Comparison of ENCODE assay signal across 10 cellular contexts in genomic region chr3:12964713-12965612, GRCh38.
A peak's percentile ranks its signal among the peaks of the same experiment; 100 is the strongest.
DNase-seq lines count a peak whose midpoint lies in the region; ATAC-seq and TF ChIP-seq lines count a peak whose summit lies in the region.
"Had no signal": no experiment of that assay in that cellular context is flagged by ENCODE, and none has a peak within 500 bp of the region (broad histone marks: within the 10 kb centered on the region; RNA-seq: fewer than 3 reads in every experiment).

No MANE protein-coding gene starts in this region.

- H3K9me3 Mint-ChIP-seq in naive thymus-derived CD8-positive, alpha-beta T cell, result no peaks in the 10 kb centered on the region

- H3K4me1 Mint-ChIP-seq in naive thymus-derived CD8-positive, alpha-beta T cell, result peaks cover 46 to 94% (median 89%) of the 10 kb centered on the region in 4 donors

- peak overlapping the region; percentile 83 for H3K27ac ChIP-seq in 22Rv1
- peak overlapping the region; percentile 56 for H3K27ac ChIP-seq in cingulate gyrus (ENCODE audit: low read depth, low read length)

- POLR2A ChIA-PET in naive thymus-derived CD8-positive, alpha-beta T cell (lab: Charles Lee), result interaction anchor here (1.1 to 1.8 kb wide), 3 partner anchors 9 to 123 kb away, joined by 3 to 4 read pairs (median 4); partner anchors contain the start of gene RPL32

- H3K4me3 Mint-ChIP-seq in naive thymus-derived CD8-positive, alpha-beta T cell, result peak overlapping the region in 7 of 10 donors; percentile 16 to 89 (median 70)

- no peak for TF ChIP-seq CTCF in 22Rv1 (IDR thresholded peaks at IDR 0.05)

- peaks cover 0 to 12% (median 2%) of the 10 kb centered on the region in 3 donors for H3K36me3 Mint-ChIP-seq in naive thymus-derived CD8-positive, alpha-beta T cell

- peak overlapping the region in 2 of 10 donors; percentile 50 to 55 for H3K27ac Mint-ChIP-seq in naive thymus-derived CD8-positive, alpha-beta T cell

- no peaks in the 10 kb centered on the region for H3K27me3 Mint-ChIP-seq in naive thymus-derived CD8-positive, alpha-beta T cell

- peak; percentile 98 for DNase-seq in HuH-7.5 (ENCODE audit: low spot score)
- DNase-seq in naive thymus-derived CD8-positive, alpha-beta T cell, result no peak
- no peak for DNase-seq in DMS114 treated with DMSO at 0.1 percent for 48 hours (lab: John Stamatoyannopoulos, UW; ENCODE audit: unreplicated experiment)
- no peak for DNase-seq in 8988T
- DNase-seq: effector CD4-positive, alpha-beta T cell; stimulated activated CD4-positive, alpha-beta T cell treated with anti-CD3 and anti-CD28 coated beads, Interleukin-1b, Interleukin-23, amount 100 ng/mL, for 48 hours had no signal

- ATAC-seq in naive thymus-derived CD8-positive, alpha-beta T cell, result no peak
- no peak for ATAC-seq in activated CD4-positive, CD25-positive, alpha-beta regulatory T cell treated with anti-CD3 and anti-CD28 coated beads, Interleukin-2, amount 50 U/mL, for 24 hours
- no peak for ATAC-seq in GM19467 (IDR thresholded peaks at IDR 0.05; ENCODE audit: unreplicated experiment)
